Comparison of ENCODE assay signal across 19 cellular contexts in genomic region chr4:53928825-53929224, GRCh38.
A peak's percentile ranks its signal among the peaks of the same experiment; 100 is the strongest.
DNase-seq lines count a peak whose midpoint lies in the region; ATAC-seq, FAIRE-seq and TF ChIP-seq lines count a peak whose summit lies in the region.
"Had no signal": no experiment of that assay in that cellular context is flagged by ENCODE, and none has a peak within 500 bp of the region (broad histone marks: within the 10 kb centered on the region; RNA-seq: fewer than 3 reads in every experiment).

No MANE protein-coding gene starts in this region.

- no peaks in the 10 kb centered on the region for H3K36me3 ChIP-seq in right atrium auricular region
- H3K36me3 ChIP-seq: ovary, tibial artery had no signal

- H3K4me3 ChIP-seq in right atrium auricular region (no peak overlapping the region), fibroblast of villous mesenchyme (ENCODE audit: low read depth, low read length) (no peak overlapping the region)
- H3K4me3 ChIP-seq: ovary, PC-9, skin epidermis, tibial artery had no signal

- peaks cover 0 to 7% of the 10 kb centered on the region in 2 donors for H3K4me1 ChIP-seq in right atrium auricular region

- ATAC-seq in left ventricle myocardium superior (peak; percentile 41), GM19397 (IDR thresholded peaks at IDR 0.05; ENCODE audit: unreplicated experiment) (no peak), HG02970 (IDR thresholded peaks at IDR 0.05; ENCODE audit: low FRiP score, unreplicated experiment) (no peak)
- ATAC-seq: activated T-cell treated with anti-CD3 and anti-CD28 coated beads, Interleukin-2, amount 50 U/mL, for 4 hours had no signal

- intact Hi-C loops in left ventricle myocardium superior (cut with micrococcal nuclease) = no loop called here

- no peaks in the 10 kb centered on the region for H3K9me3 ChIP-seq in right atrium auricular region
- H3K9me3 ChIP-seq: ovary, tibial artery had no signal

- FAIRE-seq in urothelium cell line (lab: Jason Lieb, UNC) = no peak
- FAIRE-seq: TTC549 had no signal

- H3K27me3 ChIP-seq in right atrium auricular region = no peaks in the 10 kb centered on the region
- H3K27me3 ChIP-seq: ovary, tibial artery had no signal

- no peak overlapping the region for H3K27ac ChIP-seq in right atrium auricular region
- H3K27ac ChIP-seq: ovary, PC-9, skin epidermis, tibial artery had no signal

- DNase-seq in left ventricle myocardium superior (no peak), right atrium auricular region (ENCODE audit: low spot score) (no peak), amniotic epithelial cell (ENCODE audit: low read depth) (peak; percentile 73), fibroblast of villous mesenchyme (ENCODE audit: low read depth) (peak; percentile 85), NCI-H1436 (lab: John Stamatoyannopoulos, UW) (no peak), urothelium cell line (ENCODE audit: low spot score) (no peak)
- DNase-seq: activated CD4-positive, alpha-beta T cell treated with anti-CD3 and anti-CD28 coated beads, Interleukin-2, amount 50 U/mL, for 4 hours; activated T-cell treated with anti-CD3 and anti-CD28 coated beads, Interleukin-2, amount 50 U/mL, for 4 hours; cerebellar nuclear complex; GF-D8; NCI-H1436 treated with DMSO at 0.1 percent for 48 hours; NCI-H446; ovary; PC-9; tibial artery had no signal

- TF ChIP-seq CTCF in right atrium auricular region (IDR thresholded peaks at IDR 0.05) (no peak), fibroblast of villous mesenchyme (IDR thresholded peaks at IDR 0.05; ENCODE audit: insufficient read depth, low read depth, low read length) (no peak)

Comparison
In these comparisons a context has a peak if more than half of its experiments do, and no peak if none do; other contexts are left out.
1. DNase-seq: peak in amniotic epithelial cell (single experiment) and fibroblast of villous mesenchyme (single experiment); none in left ventricle myocardium superior (single experiment), right atrium auricular region (single experiment), NCI-H1436 (single experiment) and urothelium cell line (single experiment).